Comparison of ENCODE assay signal across 11 cellular contexts in the genomic region with DNA sequence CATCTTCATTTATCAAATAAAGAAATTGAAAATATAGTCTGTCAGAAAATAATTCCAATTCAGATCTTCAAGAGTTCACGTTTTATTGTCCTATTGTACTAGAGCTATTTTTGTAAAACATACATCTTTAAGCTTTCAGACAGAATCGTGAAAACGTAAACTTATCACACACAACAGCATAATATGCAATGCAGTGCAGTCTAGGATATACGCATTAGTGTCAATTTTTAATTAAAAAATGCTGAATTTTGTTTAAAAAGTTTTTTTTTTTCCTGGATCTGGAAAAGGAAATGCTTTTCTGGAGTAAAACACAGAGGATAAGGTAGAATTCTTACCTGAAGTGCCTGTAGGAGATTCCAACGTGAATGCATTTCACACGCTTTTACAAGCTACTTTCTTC.
A peak's percentile ranks its signal among the peaks of the same experiment; 100 is the strongest.
DNase-seq lines count a peak whose midpoint lies in the region; ATAC-seq, FAIRE-seq and TF ChIP-seq lines count a peak whose summit lies in the region.
"Had no signal": no experiment of that assay in that cellular context is flagged by ENCODE, and none has a peak within 500 bp of the region (broad histone marks: within the 10 kb centered on the region; RNA-seq: fewer than 3 reads in every experiment).

No MANE protein-coding gene starts in this region.

- H3K4me1 ChIP-seq in left ventricle myocardium inferior, result peaks cover 57% of the 10 kb centered on the region
- peaks cover 56% of the 10 kb centered on the region for H3K4me1 ChIP-seq in endothelial cell of umbilical vein (ENCODE audit: control insufficient read depth, extremely low read depth, insufficient read depth, low read length)
- peaks cover 3 to 26% of the 10 kb centered on the region in 2 donors for H3K4me1 ChIP-seq in neuronal stem cell (ENCODE audit: control insufficient read depth in 2 of 2, insufficient read depth in 1 of 2, low read depth in 1 of 2, low read length in 2 of 2)
- H3K4me1 ChIP-seq in uterus, result no peaks in the 10 kb centered on the region

- no peak overlapping the region for H2BK120ac ChIP-seq in neuronal stem cell (ENCODE audit: low read depth, low read length)

- no peak for TF ChIP-seq POLR2A in endothelial cell of umbilical vein (IDR thresholded peaks at IDR 0.05; ENCODE audit: low read depth, low read length)
- no peak for TF ChIP-seq POLR2A in uterus (IDR thresholded peaks at IDR 0.05)

- H2BK5ac ChIP-seq in neuronal stem cell (ENCODE audit: low read length), result no peak overlapping the region

- H3K79me1 ChIP-seq in neuronal stem cell (ENCODE audit: low read depth, low read length), result no peaks in the 10 kb centered on the region

- H3K27me3 ChIP-seq in left ventricle myocardium inferior (ENCODE audit: low read depth) (no peaks in the 10 kb centered on the region), endothelial cell of umbilical vein (ENCODE audit: control insufficient read depth in 2 of 2, insufficient read depth in 2 of 2, low read length in 2 of 2) (no peaks in the 10 kb centered on the region), neuronal stem cell (ENCODE audit: control insufficient read depth in 3 of 3, insufficient read depth in 3 of 3, low read depth in 1 of 3, low read length in 3 of 3) (no peaks in the 10 kb centered on the region), uterus (no peaks in the 10 kb centered on the region)

- H3K4me2 ChIP-seq in endothelial cell of umbilical vein (ENCODE audit: insufficient read depth, low read length) (peak overlapping the region; percentile 94), neuronal stem cell (ENCODE audit: insufficient read depth, low read length, poor library complexity, severe bottlenecking) (no peak overlapping the region)

- no peaks in the 10 kb centered on the region for H3K79me2 ChIP-seq in endothelial cell of umbilical vein (ENCODE audit: control insufficient read depth, insufficient read depth, low read length)

- no peak overlapping the region for H3K4ac ChIP-seq in neuronal stem cell (ENCODE audit: low read length)

- H4K8ac ChIP-seq in neuronal stem cell (ENCODE audit: low read depth, low read length), result no peak overlapping the region

- no peak overlapping the region for H2BK12ac ChIP-seq in neuronal stem cell (ENCODE audit: low read length)

- dilution Hi-C loops in endothelial cell of umbilical vein (cut with MboI; ENCODE audit: extremely low pct_ligation_motif_present, low sequenced_read_pairs), result no loop called here

- intact Hi-C loops in left ventricle myocardium inferior (cut with micrococcal nuclease), result loop anchor here (10.0 kb wide), 1 partner anchor 412 kb away; no protein-coding TSS in a partner anchor
- intact Hi-C loops in Right ventricle myocardium superior (cut with DNase I), result no loop called here
- intact Hi-C loops in endothelial cell of umbilical vein (cut with micrococcal nuclease), result loop anchor here (2.0 to 5.0 kb wide), 8 partner anchors 174 to 1046 kb away; no protein-coding TSS in a partner anchor
- intact Hi-C loops in uterus (cut with DNase I; ENCODE audit: low total_unique reads), result loop anchor here (10.0 kb wide), 1 partner anchor 458 kb away; the partner anchor contains the start of gene KLF6

- ATAC-seq in Right ventricle myocardium superior (ENCODE audit: poor library complexity) (no peak), GM21619 (IDR thresholded peaks at IDR 0.05; ENCODE audit: unreplicated experiment) (no peak)

- H3K23ac ChIP-seq in neuronal stem cell (ENCODE audit: low read depth, low read length, poor library complexity), result no peak overlapping the region

- peak overlapping the region; percentile 96 for H3K9ac ChIP-seq in endothelial cell of umbilical vein (replicated peaks; ENCODE audit: extremely low read depth, insufficient read depth, low read length)
- no peak overlapping the region for H3K9ac ChIP-seq in neuronal stem cell (ENCODE audit: low read depth, low read length, poor library complexity)

- H3K4me3 ChIP-seq in left ventricle myocardium inferior (peak overlapping the region; percentile 58), endothelial cell of umbilical vein (replicated peaks in 1 of 3; ENCODE audit: insufficient read depth in 1 of 3, low read depth in 1 of 3, low read length in 3 of 3) (peak overlapping the region in 1 of 3 experiments; percentile 63), neuronal stem cell (ENCODE audit: low read length in 2 of 2) (no peak overlapping the region), uterus (peak overlapping the region; percentile 25 to 31)

- H4K91ac ChIP-seq in neuronal stem cell (ENCODE audit: low read depth, low read length, poor library complexity), result no peak overlapping the region

- H3K9me3 ChIP-seq in left ventricle myocardium inferior (replicated peaks) (no peaks in the 10 kb centered on the region), endothelial cell of umbilical vein (replicated peaks; ENCODE audit: control insufficient read depth, insufficient read depth, low read length) (no peaks in the 10 kb centered on the region), neuronal stem cell (replicated peaks in 1 of 2; ENCODE audit: control insufficient read depth in 2 of 2, insufficient read depth in 1 of 2, low read depth in 1 of 2, low read length in 2 of 2) (no peaks in the 10 kb centered on the region), uterus (no peaks in the 10 kb centered on the region)

- POLR2A ChIA-PET in endothelial cell of umbilical vein (lab: Charles Lee), result interaction anchor here (1.0 to 1.5 kb wide), 3 partner anchors 319 to 460 kb away, joined by 3 to 8 read pairs (median 4); partner anchors contain the start of gene KLF6

- H2BK15ac ChIP-seq in neuronal stem cell (ENCODE audit: low read length), result no peak overlapping the region

- peak overlapping the region; percentile 91 for H3K27ac ChIP-seq in left ventricle myocardium inferior (replicated peaks)
- H3K27ac ChIP-seq in endothelial cell of umbilical vein (ENCODE audit: insufficient read depth, low read depth, low read length), result peak overlapping the region; percentile 99
- H3K27ac ChIP-seq in neuronal stem cell (replicated peaks; ENCODE audit: low read length), result no peak overlapping the region
- H3K27ac ChIP-seq in uterus, result peak overlapping the region; percentile 85 to 95

- H4K20me1 ChIP-seq in endothelial cell of umbilical vein (replicated peaks; ENCODE audit: control insufficient read depth, extremely low read depth, insufficient read depth, low read length), result no peaks in the 10 kb centered on the region

- H2AFZ ChIP-seq in endothelial cell of umbilical vein (ENCODE audit: low read depth, low read length) (no peak overlapping the region), neuronal stem cell (ENCODE audit: low read length) (peak overlapping the region; percentile 41)

- CTCF ChIA-PET in endothelial cell of umbilical vein (lab: Charles Lee), result interaction anchor here (0.8 to 1.4 kb wide), 5 partner anchors 27 to 524 kb away, joined by 3 to 5 read pairs (median 3); no protein-coding TSS in a partner anchor

- H3K36me3 ChIP-seq in left ventricle myocardium inferior, result no peaks in the 10 kb centered on the region
- H3K36me3 ChIP-seq in endothelial cell of umbilical vein (ENCODE audit: control insufficient read depth in 2 of 2, extremely low read depth in 1 of 2, insufficient read depth in 2 of 2, low read length in 2 of 2), result no peaks in the 10 kb centered on the region
- no peaks in the 10 kb centered on the region for H3K36me3 ChIP-seq in neuronal stem cell (replicated peaks in 1 of 2; ENCODE audit: control insufficient read depth in 2 of 2, insufficient read depth in 2 of 2, low read length in 2 of 2)
- H3K36me3 ChIP-seq in uterus, result no peaks in the 10 kb centered on the region

- H3K14ac ChIP-seq in neuronal stem cell (ENCODE audit: low read length), result no peak overlapping the region

- no peak overlapping the region for H3K18ac ChIP-seq in neuronal stem cell (ENCODE audit: low read length)

- no peak overlapping the region for H2AK5ac ChIP-seq in neuronal stem cell (ENCODE audit: low read depth, low read length)

- DNase-seq in left ventricle myocardium inferior, result no peak
- DNase-seq in Right ventricle myocardium superior, result no peak
- DNase-seq in endothelial cell of umbilical vein (ENCODE audit: low read depth, low spot score), result no peak
- no peak for DNase-seq in neuronal stem cell (ENCODE audit: low spot score)
- no peak for DNase-seq in uterus
- no peak for DNase-seq in epidermal melanocyte (ENCODE audit: insufficient read length, low spot score)
- no peak for DNase-seq in stimulated activated CD4-positive, alpha-beta T cell treated with anti-CD3 and anti-CD28 coated beads, Interleukin-4, amount 100 ng/mL, for 1 hour
- DNase-seq: Karpas-422; NCI-H2171; stimulated activated CD4-positive, alpha-beta T cell treated with anti-CD3 and anti-CD28 coated beads, Interleukin-12 subunit alpha, Interleukin-12 subunit beta, amount 100 ng/mL, for 4 hours had no signal

- no CpG with 5 or more reads among the region's 6 CpGs for WGBS in neuronal stem cell (ENCODE audit: extremely low coverage in 2 of 2, insufficient read length in 2 of 2, insufficient replicate concordance in 1 of 2), 2 donors

- TSS peak; percentile 62 for BruUV-seq in endothelial cell of umbilical vein (replicated peaks; lab: Mats Ljungman, UMichigan)

- TF ChIP-seq CTCF in left ventricle myocardium inferior (IDR thresholded peaks at IDR 0.05; ENCODE audit: borderline replicate concordance), result no peak
- TF ChIP-seq CTCF in endothelial cell of umbilical vein (IDR thresholded peaks at IDR 0.05; ENCODE audit: extremely low read depth in 1 of 2, insufficient read depth in 1 of 2, low read depth in 1 of 2, low read length in 2 of 2), result no peak
- no peak for TF ChIP-seq CTCF in uterus (IDR thresholded peaks at IDR 0.05)

- H3K9me1 ChIP-seq in endothelial cell of umbilical vein (replicated peaks; ENCODE audit: control insufficient read depth, extremely low read depth, insufficient read depth, low read length), result no peaks in the 10 kb centered on the region

- no peak for FAIRE-seq in endothelial cell of umbilical vein (lab: Jason Lieb, UNC)

TF ChIP-seq in endothelial cell of umbilical vein, 7 proteins besides CTCF, POLR2A, EP300 and RAD21:
- TF ChIP-seq JUN (IDR thresholded peaks at IDR 0.05; ENCODE audit: borderline replicate concordance, insufficient read depth, insufficient read length, low read depth), result no peak
- TF ChIP-seq MYC (IDR thresholded peaks at IDR 0.05; ENCODE audit: low read depth, low read length), result no peak
- no peak for TF ChIP-seq MAX (IDR thresholded peaks at IDR 0.05; ENCODE audit: insufficient read depth, insufficient read length)
- TF ChIP-seq POLR2AphosphoS5 (IDR thresholded peaks at IDR 0.05; ENCODE audit: insufficient read depth, low read depth, low read length), result no peak
- no peak for TF ChIP-seq FOS (IDR thresholded peaks at IDR 0.05; ENCODE audit: borderline replicate concordance, insufficient read depth, low read length)
- TF ChIP-seq EZH2 (IDR thresholded peaks at IDR 0.05; ENCODE audit: borderline replicate concordance, low read depth, low read length, severe bottlenecking), result no peak
- no peak for TF ChIP-seq GATA2 (IDR thresholded peaks at IDR 0.05; ENCODE audit: insufficient read depth, insufficient read length, low read depth, low read length)

Comparison
In these comparisons a context has a peak if more than half of its experiments do, and no peak if none do; other contexts are left out.
1. H3K4me3 ChIP-seq: peak in left ventricle myocardium inferior (single experiment) and uterus (2 of 2); none in neuronal stem cell (0 of 2).